In genomic region chr2:101082993-101083392, GRCh38 we compare ENCODE assay signal across 21 cellular contexts.
A peak's percentile ranks its signal among the peaks of the same experiment; 100 is the strongest.
DNase-seq lines count a peak whose midpoint lies in the region; ATAC-seq and TF ChIP-seq lines count a peak whose summit lies in the region.
"Had no signal": no experiment of that assay in that cellular context is flagged by ENCODE, and none has a peak within 500 bp of the region (broad histone marks: within the 10 kb centered on the region; RNA-seq: fewer than 3 reads in every experiment).

No MANE protein-coding gene starts in this region.

- H3K27ac Mint-ChIP-seq in MCF 10A (ENCODE audit: low read depth, unreplicated experiment), result peak overlapping the region; percentile 2
- H3K27ac Mint-ChIP-seq: B cell; CD4-positive, alpha-beta T cell; CD8-positive, alpha-beta memory T cell; GM23338 had no signal

- H3K9me3 ChIP-seq in breast epithelium (no peaks in the 10 kb centered on the region), hepatocyte (ENCODE audit: low read depth) (no peaks in the 10 kb centered on the region), prostate gland (no peaks in the 10 kb centered on the region), upper lobe of right lung (no peaks in the 10 kb centered on the region)
- H3K9me3 ChIP-seq: BLaER1 had no signal

- no peaks in the 10 kb centered on the region for H3K79me2 ChIP-seq in hepatocyte

- no peak for DNase-seq in MCF 10A (ENCODE audit: unreplicated experiment)
- DNase-seq in breast epithelium (ENCODE audit: low spot score in 2 of 2), result no peak
- no peak for DNase-seq in hepatocyte (ENCODE audit: low spot score)
- no peak for DNase-seq in prostate gland (ENCODE audit: low spot score)
- no peak for DNase-seq in upper lobe of right lung
- DNase-seq: 8988T; CD4-positive, alpha-beta T cell; CD8-positive, alpha-beta memory T cell; DMS 273 treated with DMSO at 0.1 percent for 48 hours; DMS79; EL; GDM1; H9 had no signal

- WGBS in hepatocyte (ENCODE audit: low lambda C conversion rate, missing lambda C conversion rate), result 95% methylated on average over 6 of the region's 6 CpGs
- WGBS in prostate gland, result 96% methylated on average over 6 of the region's 6 CpGs

- H3K4me1 ChIP-seq in breast epithelium, result no peaks in the 10 kb centered on the region
- H3K4me1 ChIP-seq in hepatocyte (ENCODE audit: insufficient read depth), result no peaks in the 10 kb centered on the region
- H3K4me1 ChIP-seq in prostate gland (replicated peaks), result peaks cover 11% of the 10 kb centered on the region
- no peaks in the 10 kb centered on the region for H3K4me1 ChIP-seq in upper lobe of right lung
- H3K4me1 ChIP-seq: BLaER1 had no signal

- TF ChIP-seq POLR2A in breast epithelium (IDR thresholded peaks at IDR 0.05) (no peak), prostate gland (IDR thresholded peaks at IDR 0.05) (no peak)

- H3K27ac ChIP-seq in breast epithelium (no peak overlapping the region), hepatocyte (peak overlapping the region; percentile 17), prostate gland (peak overlapping the region; percentile 31 to 93), upper lobe of right lung (no peak overlapping the region)
- H3K27ac ChIP-seq: BLaER1 had no signal

- H3K27me3 ChIP-seq in breast epithelium (no peaks in the 10 kb centered on the region), hepatocyte (no peaks in the 10 kb centered on the region), prostate gland (replicated peaks; ENCODE audit: insufficient read depth) (no peaks in the 10 kb centered on the region), upper lobe of right lung (no peaks in the 10 kb centered on the region)
- H3K27me3 ChIP-seq: BLaER1 had no signal

- POLR2A ChIA-PET in MCF 10A (lab: Yijun Ruan, JAX), result no interaction called here

- BruUV-seq in MCF 10A (replicated peaks; lab: Mats Ljungman, UMichigan), result no TSS peak

- H3K4me3 Mint-ChIP-seq in MCF 10A (ENCODE audit: unreplicated experiment), result no peak overlapping the region
- H3K4me3 Mint-ChIP-seq: B cell; CD4-positive, alpha-beta T cell; CD8-positive, alpha-beta memory T cell; GM23338; H9 had no signal

- H4K20me1 ChIP-seq in hepatocyte (ENCODE audit: insufficient read depth, poor library complexity, severe bottlenecking), result no peaks in the 10 kb centered on the region
- H4K20me1 ChIP-seq: BLaER1 had no signal

- H3K4me2 ChIP-seq in hepatocyte, result no peak overlapping the region
- H3K4me2 ChIP-seq: BLaER1, GM23338 had no signal

- no peak overlapping the region for H3K4me3 ChIP-seq in breast epithelium
- no peak overlapping the region for H3K4me3 ChIP-seq in hepatocyte
- no peak overlapping the region for H3K4me3 ChIP-seq in prostate gland
- H3K4me3 ChIP-seq in upper lobe of right lung, result no peak overlapping the region
- H3K4me3 ChIP-seq: BLaER1, GM12878, GM23338 had no signal

- intact Hi-C loops in MCF 10A (cut with micrococcal nuclease) (no loop called here), breast epithelium (cut with DNase I; ENCODE audit: low total_unique reads) (no loop called here), prostate gland (cut with DNase I) (loop anchor here (5.0 kb wide), 1 partner anchor 69 kb away; the partner anchor contains the start of gene TBC1D8), upper lobe of right lung (cut with DNase I) (no loop called here)

- CTCF ChIA-PET in MCF 10A (lab: Yijun Ruan, JAX), result interaction anchor here (0.7 kb wide), 1 partner anchor 77 kb away, joined by 3 read pairs; no protein-coding TSS in a partner anchor

- TF ChIP-seq CTCF in MCF 10A (IDR thresholded peaks at IDR 0.05; ENCODE audit: unreplicated experiment) (no peak), breast epithelium (IDR thresholded peaks at IDR 0.05) (no peak), hepatocyte (IDR thresholded peaks at IDR 0.05; ENCODE audit: poor library complexity) (no peak), prostate gland (IDR thresholded peaks at IDR 0.05) (no peak), upper lobe of right lung (IDR thresholded peaks at IDR 0.05) (no peak)

- H3K4me1 Mint-ChIP-seq in MCF 10A (ENCODE audit: insufficient read depth, unreplicated experiment), result peaks cover 42% of the 10 kb centered on the region
- H3K4me1 Mint-ChIP-seq: CD8-positive, alpha-beta memory T cell; H9 had no signal

- H3K36me3 Mint-ChIP-seq in MCF 10A (ENCODE audit: insufficient read depth, unreplicated experiment), result peaks cover 89% of the 10 kb centered on the region

- H2AFZ ChIP-seq in hepatocyte, result no peak overlapping the region
- H2AFZ ChIP-seq: GM23338 had no signal

- no peaks in the 10 kb centered on the region for H3K9me2 ChIP-seq in hepatocyte (replicated peaks; ENCODE audit: insufficient read depth)

- ATAC-seq in upper lobe of right lung (peak; percentile 57), HG02885 (IDR thresholded peaks at IDR 0.05; ENCODE audit: poor library complexity, unreplicated experiment) (no peak), GM18858 (IDR thresholded peaks at IDR 0.05; ENCODE audit: unreplicated experiment) (no peak), GM18873 (IDR thresholded peaks at IDR 0.05; ENCODE audit: low FRiP score, unreplicated experiment) (no peak)
- ATAC-seq: GM12878, GM23338, HCT116 had no signal

- no peaks in the 10 kb centered on the region for H3K9me3 Mint-ChIP-seq in MCF 10A (ENCODE audit: unreplicated experiment)
- H3K9me3 Mint-ChIP-seq: CD4-positive, alpha-beta T cell; CD8-positive, alpha-beta memory T cell; GM23338; H9 had no signal

- H3K36me3 ChIP-seq in breast epithelium (no peaks in the 10 kb centered on the region), hepatocyte (replicated peaks; ENCODE audit: insufficient read depth, low read depth) (no peaks in the 10 kb centered on the region), prostate gland (no peaks in the 10 kb centered on the region), upper lobe of right lung (no peaks in the 10 kb centered on the region)
- H3K36me3 ChIP-seq: BLaER1 had no signal

- H3K27me3 Mint-ChIP-seq in MCF 10A (ENCODE audit: insufficient read depth, unreplicated experiment), result no peaks in the 10 kb centered on the region
- H3K27me3 Mint-ChIP-seq: CD4-positive, alpha-beta T cell had no signal

Comparison
In these comparisons a context has a peak if more than half of its experiments do, and no peak if none do; other contexts are left out.
1. H3K27ac ChIP-seq: peak in hepatocyte (single experiment) and prostate gland (2 of 2); none in breast epithelium (0 of 2) and upper lobe of right lung (single experiment).